Comparison of ENCODE assay signal across 15 cellular contexts in the genomic region with DNA sequence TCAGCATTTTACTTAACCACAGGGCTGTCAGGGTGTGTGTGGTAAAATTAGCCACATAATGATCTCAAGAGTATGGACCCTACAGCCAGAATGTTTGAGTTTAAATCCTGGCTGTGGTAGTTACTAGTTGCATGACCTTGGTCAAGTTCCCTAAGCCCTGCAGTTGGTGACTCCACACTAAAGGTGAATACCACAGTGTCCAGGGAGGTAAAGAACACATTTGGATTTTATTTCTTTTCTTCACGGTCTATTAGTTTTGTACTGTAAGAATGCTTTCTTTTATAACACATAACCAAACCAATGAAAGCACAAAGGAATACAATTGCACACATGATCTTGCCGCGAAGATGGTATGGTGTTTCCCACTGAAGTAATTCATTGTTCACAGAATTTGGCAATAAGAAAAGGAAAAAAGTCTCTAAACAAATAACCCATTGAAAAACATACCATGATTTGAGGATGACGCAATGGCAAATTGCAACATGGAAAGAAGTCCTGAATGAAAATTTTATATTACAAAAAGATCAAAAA. TPM values are rescaled to one million over a fixed set of nuclear protein-coding genes. Genes with fewer than 3 reads are reported as not detected.
DNase-seq lines count a peak whose midpoint lies in the region; ATAC-seq and TF ChIP-seq lines count a peak whose summit lies in the region.
"Had no signal": no experiment of that assay in that cellular context is flagged by ENCODE, and none has a peak within 500 bp of the region (broad histone marks: within the 10 kb centered on the region; RNA-seq: fewer than 3 reads in every experiment).

No MANE protein-coding gene starts in this region.

- H3K4me1 ChIP-seq in BLaER1 (peaks cover 6% of the 10 kb centered on the region; the same call in 1 of the 2 replicates), mucosa of descending colon (ENCODE audit: low read depth) (no peaks in the 10 kb centered on the region)
- H3K4me1 ChIP-seq: foreskin keratinocyte, thyroid gland had no signal

- H3K9me3 ChIP-seq in BLaER1 (no peaks in the 10 kb centered on the region), mucosa of descending colon (no peaks in the 10 kb centered on the region)
- H3K9me3 ChIP-seq: MG63, thyroid gland had no signal

- DNase-seq in SK-MEL-5 (ENCODE audit: low read depth, low spot score) = peak; percentile 98
- peak; percentile 65 for DNase-seq in epithelial cell of esophagus (ENCODE audit: low read depth)
- peak; percentile 69 for DNase-seq in midbrain (lab: John Stamatoyannopoulos, UW)
- DNase-seq in DMS153 treated with DMSO at 0.1 percent for 48 hours (lab: John Stamatoyannopoulos, UW; ENCODE audit: unreplicated experiment) = no peak
- DNase-seq in A172 (ENCODE audit: low spot score) = no peak
- DNase-seq in mucosa of descending colon = no peak
- DNase-seq: activated CD8-positive, alpha-beta memory T cell treated with anti-CD3 and anti-CD28 coated beads, Interleukin-2, amount 50 U/mL, for 4 hours; DMS79; foreskin keratinocyte; HFFc6; immature natural killer cell; MG63; thyroid gland had no signal

- no peak overlapping the region for H3K4me3 ChIP-seq in BLaER1
- H3K4me3 ChIP-seq in epithelial cell of esophagus (ENCODE audit: low read length) = no peak overlapping the region
- no peak overlapping the region for H3K4me3 ChIP-seq in mucosa of descending colon
- H3K4me3 ChIP-seq: MG63, thyroid gland had no signal

- TF ChIP-seq CTCF in epithelial cell of esophagus (IDR thresholded peaks at IDR 0.05; ENCODE audit: insufficient read depth, low read depth, low read length, missing control alignments) (no peak), mucosa of descending colon (IDR thresholded peaks at IDR 0.05) (no peak)

- intact Hi-C loops in mucosa of descending colon (cut with DNase I, micrococcal nuclease) = no loop called here

- H3K4me2 ChIP-seq in BLaER1 = peak overlapping the region; percentile 16; the same call in 1 of the 2 replicates

- H3K27ac ChIP-seq in BLaER1 = no peak overlapping the region
- H3K27ac ChIP-seq: foreskin keratinocyte, thyroid gland had no signal

- ATAC-seq in GM19351 (IDR thresholded peaks at IDR 0.05; ENCODE audit: unreplicated experiment) (no peak), mucosa of descending colon (no peak)
- ATAC-seq: foreskin keratinocyte had no signal

- in situ Hi-C loops in SK-MEL-5 (cut with HindIII; ENCODE audit: low pct_unique_long_range_greater_than_20kb, low sequenced_read_pairs) = no loop called here

- no peaks in the 10 kb centered on the region for H4K20me1 ChIP-seq in BLaER1

- no peaks in the 10 kb centered on the region for H3K36me3 ChIP-seq in BLaER1
- H3K36me3 ChIP-seq in mucosa of descending colon (ENCODE audit: low read depth) = no peaks in the 10 kb centered on the region
- H3K36me3 ChIP-seq: MG63, thyroid gland had no signal

- H3K9ac ChIP-seq in BLaER1 = no peak overlapping the region

- H3K27me3 ChIP-seq in BLaER1 = no peaks in the 10 kb centered on the region
- H3K27me3 ChIP-seq: MG63, thyroid gland had no signal

RNA-seq across cellular contexts. Expression of gene TRIM2, which starts 37.2 kb away (rescaled TPM):
- 127 and 131 TPM in 2 replicates for total RNA-seq in SK-MEL-5 (2014; rRNA removed; shearing (Covaris generic))
- polyA plus RNA-seq in SK-MEL-5 (2015; cell fraction: cytosol; rRNA removed) = 69.0 and 87.0 TPM in 2 replicates
- 57.7 and 62.0 TPM in 2 replicates for polyA plus RNA-seq in SK-MEL-5 (2015; cell fraction: nucleus; rRNA removed)
- total RNA-seq in A172 (2014; rRNA removed; shearing (Covaris generic)) = 23.7 and 46.6 TPM in 2 replicates
- 100 to 1,000 TPM in 2 of 3 donors, 10 to 100 TPM in 1; 96.4 to 167 (median 154) TPM for total RNA-seq in mucosa of descending colon

Comparison
In these comparisons a context has a peak if more than half of its experiments do, and no peak if none do; other contexts are left out.
1. DNase-seq: peak in SK-MEL-5 (single experiment), epithelial cell of esophagus (single experiment) and midbrain (single experiment); none in DMS153 treated with DMSO at 0.1 percent for 48 hours (single experiment), A172 (single experiment) and mucosa of descending colon (0 of 3).